ENCODE assay signal across 8 cellular contexts in genomic region chr12:113358381-113359132, GRCh38. TPM values are rescaled to one million over a fixed set of nuclear protein-coding genes. Genes with fewer than 3 reads are reported as not detected.
DNase-seq lines count a peak whose midpoint lies in the region; ATAC-seq, FAIRE-seq and TF ChIP-seq lines count a peak whose summit lies in the region.

A gene with protein sequence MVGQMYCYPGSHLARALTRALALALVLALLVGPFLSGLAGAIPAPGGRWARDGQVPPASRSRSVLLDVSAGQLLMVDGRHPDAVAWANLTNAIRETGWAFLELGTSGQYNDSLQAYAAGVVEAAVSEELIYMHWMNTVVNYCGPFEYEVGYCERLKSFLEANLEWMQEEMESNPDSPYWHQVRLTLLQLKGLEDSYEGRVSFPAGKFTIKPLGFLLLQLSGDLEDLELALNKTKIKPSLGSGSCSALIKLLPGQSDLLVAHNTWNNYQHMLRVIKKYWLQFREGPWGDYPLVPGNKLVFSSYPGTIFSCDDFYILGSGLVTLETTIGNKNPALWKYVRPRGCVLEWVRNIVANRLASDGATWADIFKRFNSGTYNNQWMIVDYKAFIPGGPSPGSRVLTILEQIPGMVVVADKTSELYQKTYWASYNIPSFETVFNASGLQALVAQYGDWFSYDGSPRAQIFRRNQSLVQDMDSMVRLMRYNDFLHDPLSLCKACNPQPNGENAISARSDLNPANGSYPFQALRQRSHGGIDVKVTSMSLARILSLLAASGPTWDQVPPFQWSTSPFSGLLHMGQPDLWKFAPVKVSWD (plus strand): TSS chr12:113358587. CDS start chr12:113358601, 14 bp downstream.

- H3K9me3 ChIP-seq in adrenal gland (replicated peaks in 1 of 3) (no peaks in the 10 kb centered on the region), heart left ventricle (no peaks in the 10 kb centered on the region), upper lobe of left lung (no peaks in the 10 kb centered on the region)

- H3K36me3 ChIP-seq in adrenal gland (replicated peaks in 1 of 2) (peaks cover 0 to 5% of the 10 kb centered on the region in 2 donors), heart left ventricle (peaks cover 0 to 13% (median 0%) of the 10 kb centered on the region in 9 donors), upper lobe of left lung (no peaks in the 10 kb centered on the region)

- intact Hi-C loops in adrenal gland (cut with DNase I) (no loop called here), heart left ventricle (cut with DNase I) (loop anchor here in 4 of 10 donors (1.0 to 5.0 kb wide), 4 partner anchors 23 to 171 kb away; partner anchors contain the start of genes SLC8B1 (in 4 of the 4), DDX54 (in 1 of the 4) and RITA1 (in 1 of the 4)), posterior vena cava (cut with DNase I) (loop anchor here in 1 of 2 donors (5.0 kb wide), 1 partner anchor 554 kb away; no protein-coding TSS in a partner anchor)

- TF ChIP-seq CTCF in adrenal gland (IDR thresholded peaks at IDR 0.05) (peak in 1 of 6 experiments; percentile 18), heart left ventricle (IDR thresholded peaks at IDR 0.05) (no peak), upper lobe of left lung (IDR thresholded peaks at IDR 0.05) (peak in 3 of 6 experiments; percentile 4 to 45 (median 40))

- ATAC-seq in HG02763 (IDR thresholded peaks at IDR 0.05; ENCODE audit: unreplicated experiment) (peak; percentile 92), heart left ventricle (peak; percentile 96 to 98 (median 96)), upper lobe of left lung (ENCODE audit: low FRiP score in 2 of 2) (peak; percentile 96 to 98)

- H3K4me3 ChIP-seq in adrenal gland (peak within 1 kb of the TSS; percentile 12 to 97 (median 88)), heart left ventricle (peak within 1 kb of the TSS; percentile 47 to 94 (median 78)), upper lobe of left lung (peak within 1 kb of the TSS; percentile 67 to 88 (median 72))

- peak; percentile 99 for DNase-seq in GM12892 (ENCODE audit: insufficient read length)
- peak; percentile 54 for DNase-seq in NCI-H1417 treated with DMSO at 0.1 percent for 48 hours (lab: John Stamatoyannopoulos, UW)
- DNase-seq in T-helper 1 cell = peak; percentile 93 to 97 (median 95)
- peak; percentile 97 to 98 (median 98) for DNase-seq in adrenal gland
- DNase-seq in heart left ventricle = peak; percentile 95 to 97 (median 95)
- DNase-seq in posterior vena cava (ENCODE audit: low spot score) = peak; percentile 98
- DNase-seq in upper lobe of left lung = peak; percentile 97 to 98

- WGBS in adrenal gland, 4 donors = 0 to 1% (median 0%) methylated on average over 9 to 67 of the region's 67 CpGs
- 0 to 1% (median 1%) methylated on average over 14 to 67 of the region's 67 CpGs for whole genome bisulfite sequencing in heart left ventricle, 4 donors
- WGBS in upper lobe of left lung, 2 donors = 0 to 3% methylated on average over 6 to 40 of the region's 67 CpGs

- H3K4me1 ChIP-seq in adrenal gland (replicated peaks in 1 of 2) (peaks cover 51 to 65% of the 10 kb centered on the region in 2 donors), heart left ventricle (peaks cover 0 to 38% (median 10%) of the 10 kb centered on the region in 12 donors), upper lobe of left lung (peaks cover 10 to 25% (median 15%) of the 10 kb centered on the region in 4 donors)

- H3K27me3 ChIP-seq in adrenal gland (no peaks in the 10 kb centered on the region), heart left ventricle (no peaks in the 10 kb centered on the region), upper lobe of left lung (no peaks in the 10 kb centered on the region)

- peak within 1 kb of the TSS; percentile 47 to 98 (median 95) for H3K27ac ChIP-seq in adrenal gland
- H3K27ac ChIP-seq in heart left ventricle = peak within 1 kb of the TSS; percentile 47 to 93 (median 86)
- peak within 1 kb of the TSS; percentile 74 to 91 (median 86) for H3K27ac ChIP-seq in upper lobe of left lung

- TF ChIP-seq POLR2A in GM12892 (IDR thresholded peaks at IDR 0.05; ENCODE audit: low read depth, low read length) = peak; percentile 51; the same call in 1 of the 2 replicates
- TF ChIP-seq POLR2A in adrenal gland (IDR thresholded peaks at IDR 0.05) = peak; percentile 69 to 93
- peak in 1 of 2 donors; percentile 81 for TF ChIP-seq POLR2A in heart left ventricle (IDR thresholded peaks at IDR 0.05)
- TF ChIP-seq POLR2A in upper lobe of left lung (IDR thresholded peaks at IDR 0.05) = peak in 1 of 4 donors; percentile 78

- peak; percentile 89 for FAIRE-seq in GM12892 (lab: Jason Lieb, UNC)

- TF ChIP-seq EP300 in upper lobe of left lung (IDR thresholded peaks at IDR 0.05) = peak in 1 of 4 donors; percentile 4

RNA-seq across cellular contexts. Expression of the gene that starts here (rescaled TPM):
- polyA plus RNA-seq in GM12892 (2012; ENCODE audit: missing spikeins) = 5.5 TPM
- 100 to 1,000 TPM; 243 to 416 (median 352) TPM for total RNA-seq in adrenal gland
- 100 to 1,000 TPM; 128 to 467 (median 142) TPM for polyA plus RNA-seq in adrenal gland
- total RNA-seq in heart left ventricle = 10 to 100 TPM; 28.8 to 66.6 (median 33.6) TPM
- polyA plus RNA-seq in heart left ventricle = 10 to 100 TPM; 15.6 to 17.5 TPM
- total RNA-seq in posterior vena cava = 10 to 100 TPM; 53.8 to 67.8 TPM
- 10 to 100 TPM; 19.5 to 60.0 (median 46.4) TPM for total RNA-seq in upper lobe of left lung

Comparison
In these comparisons a context has a peak if more than half of its experiments do, and no peak if none do; other contexts are left out.
1. Peak in every context shown above with its lines: DNase-seq, ATAC-seq, H3K4me3 ChIP-seq and H3K27ac ChIP-seq.
2. RNA of the gene that starts here (polyA plus RNA-seq): 128 to 467 TPM in adrenal gland; 15.6 to 17.5 TPM in heart left ventricle; every median in the first group is over 4 times any median in the second.